Comparison of ENCODE assay signal across 8 cellular contexts in genomic region chr16:15642557-15643452, GRCh38. TPM values are rescaled to one million over a fixed set of nuclear protein-coding genes. Genes with fewer than 3 reads are reported as not detected.
DNase-seq lines count a peak whose midpoint lies in the region; ATAC-seq, FAIRE-seq and TF ChIP-seq lines count a peak whose summit lies in the region.

A gene with protein sequence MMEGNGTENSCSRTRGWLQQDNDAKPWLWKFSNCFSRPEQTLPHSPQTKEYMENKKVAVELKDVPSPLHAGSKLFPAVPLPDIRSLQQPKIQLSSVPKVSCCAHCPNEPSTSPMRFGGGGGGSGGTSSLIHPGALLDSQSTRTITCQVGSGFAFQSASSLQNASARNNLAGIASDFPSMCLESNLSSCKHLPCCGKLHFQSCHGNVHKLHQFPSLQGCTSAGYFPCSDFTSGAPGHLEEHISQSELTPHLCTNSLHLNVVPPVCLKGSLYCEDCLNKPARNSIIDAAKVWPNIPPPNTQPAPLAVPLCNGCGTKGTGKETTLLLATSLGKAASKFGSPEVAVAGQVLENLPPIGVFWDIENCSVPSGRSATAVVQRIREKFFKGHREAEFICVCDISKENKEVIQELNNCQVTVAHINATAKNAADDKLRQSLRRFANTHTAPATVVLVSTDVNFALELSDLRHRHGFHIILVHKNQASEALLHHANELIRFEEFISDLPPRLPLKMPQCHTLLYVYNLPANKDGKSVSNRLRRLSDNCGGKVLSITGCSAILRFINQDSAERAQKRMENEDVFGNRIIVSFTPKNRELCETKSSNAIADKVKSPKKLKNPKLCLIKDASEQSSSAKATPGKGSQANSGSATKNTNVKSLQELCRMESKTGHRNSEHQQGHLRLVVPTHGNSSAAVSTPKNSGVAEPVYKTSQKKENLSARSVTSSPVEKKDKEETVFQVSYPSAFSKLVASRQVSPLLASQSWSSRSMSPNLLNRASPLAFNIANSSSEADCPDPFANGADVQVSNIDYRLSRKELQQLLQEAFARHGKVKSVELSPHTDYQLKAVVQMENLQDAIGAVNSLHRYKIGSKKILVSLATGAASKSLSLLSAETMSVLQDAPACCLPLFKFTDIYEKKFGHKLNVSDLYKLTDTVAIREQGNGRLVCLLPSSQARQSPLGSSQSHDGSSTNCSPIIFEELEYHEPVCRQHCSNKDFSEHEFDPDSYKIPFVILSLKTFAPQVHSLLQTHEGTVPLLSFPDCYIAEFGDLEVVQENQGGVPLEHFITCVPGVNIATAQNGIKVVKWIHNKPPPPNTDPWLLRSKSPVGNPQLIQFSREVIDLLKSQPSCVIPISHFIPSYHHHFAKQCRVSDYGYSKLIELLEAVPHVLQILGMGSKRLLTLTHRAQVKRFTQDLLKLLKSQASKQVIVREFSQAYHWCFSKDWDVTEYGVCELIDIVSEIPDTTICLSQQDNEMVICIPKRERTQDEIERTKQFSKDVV (N-terminal part only) (minus strand): TSS chr16:15643154. CDS start chr16:15639233, 3,921 bp downstream.

- H3K9me3 ChIP-seq in adrenal gland (replicated peaks in 1 of 3) (no peaks in the 10 kb centered on the region), heart left ventricle (no peaks in the 10 kb centered on the region), upper lobe of left lung (no peaks in the 10 kb centered on the region)

- H3K27ac ChIP-seq in adrenal gland = peak within 1 kb of the TSS; percentile 94 to 100 (median 98)
- H3K27ac ChIP-seq in heart left ventricle = peak within 1 kb of the TSS; percentile 97 to 100 (median 99)
- peak within 1 kb of the TSS; percentile 96 to 99 (median 98) for H3K27ac ChIP-seq in upper lobe of left lung

- TF ChIP-seq EP300 in upper lobe of left lung (IDR thresholded peaks at IDR 0.05) = peak in 1 of 4 donors; percentile 76

- peaks cover 10 to 25% of the 10 kb centered on the region in 2 donors for H3K4me1 ChIP-seq in adrenal gland (replicated peaks in 1 of 2)
- H3K4me1 ChIP-seq in heart left ventricle = peaks cover 6 to 46% (median 20%) of the 10 kb centered on the region in 12 donors
- peaks cover 21 to 31% (median 26%) of the 10 kb centered on the region in 4 donors for H3K4me1 ChIP-seq in upper lobe of left lung

- intact Hi-C loops in adrenal gland (cut with DNase I) = no loop called here
- intact Hi-C loops in heart left ventricle (cut with DNase I) = loop anchor here in 6 of 10 donors (1.0 to 10.0 kb wide), 6 partner anchors 22 to 62 kb away; no protein-coding TSS in a partner anchor
- intact Hi-C loops in posterior vena cava (cut with DNase I) = no loop called here

- WGBS in adrenal gland, 4 donors = 0 to 1% (median 0%) methylated on average over 20 to 63 of the region's 63 CpGs
- 0% methylated on average over 39 to 63 of the region's 63 CpGs for WGBS in heart left ventricle, 4 donors
- WGBS in upper lobe of left lung, 2 donors = 0 to 2% methylated on average over 15 to 47 of the region's 63 CpGs

- ATAC-seq in HG02870 (IDR thresholded peaks at IDR 0.05; ENCODE audit: unreplicated experiment) (peak; percentile 46), heart left ventricle (peak; percentile 94 to 99 (median 99)), upper lobe of left lung (ENCODE audit: low FRiP score in 2 of 2) (peak; percentile 99)

- H3K27me3 ChIP-seq in adrenal gland (no peaks in the 10 kb centered on the region), heart left ventricle (no peaks in the 10 kb centered on the region), upper lobe of left lung (no peaks in the 10 kb centered on the region)

- FAIRE-seq in GM12891 (lab: Jason Lieb, UNC) = peak; percentile 92

- peak; percentile 53 for DNase-seq in GM12891 (ENCODE audit: insufficient read length, low spot score)
- peak; percentile 91 for DNase-seq in NCI-H146 treated with DMSO at 0.1 percent for 48 hours (lab: John Stamatoyannopoulos, UW; ENCODE audit: unreplicated experiment)
- DNase-seq in T-helper 1 cell = peak; percentile 97 to 100 (median 100)
- peak; percentile 97 to 99 (median 99) for DNase-seq in adrenal gland
- DNase-seq in heart left ventricle = peak; percentile 99
- DNase-seq in posterior vena cava (ENCODE audit: low spot score) = peak; percentile 100
- DNase-seq in upper lobe of left lung = peak; percentile 96 to 100

- peak within 1 kb of the TSS; percentile 46 to 97 (median 74) for H3K4me3 ChIP-seq in adrenal gland
- H3K4me3 ChIP-seq in heart left ventricle = peak within 1 kb of the TSS; percentile 69 to 97 (median 82)
- H3K4me3 ChIP-seq in upper lobe of left lung = peak within 1 kb of the TSS; percentile 81 to 96 (median 94)

- TF ChIP-seq CTCF in adrenal gland (IDR thresholded peaks at IDR 0.05) (peak; percentile 6 to 41 (median 28)), heart left ventricle (IDR thresholded peaks at IDR 0.05) (peak in 9 of 12 donors; percentile 5 to 48 (median 20)), upper lobe of left lung (IDR thresholded peaks at IDR 0.05) (peak in 3 of 6 experiments; percentile 29 to 58 (median 46))

- TF ChIP-seq POLR2A in GM12891 (IDR thresholded peaks at IDR 0.05; ENCODE audit: low read depth, low read length) (peak; percentile 82), adrenal gland (IDR thresholded peaks at IDR 0.05) (peak; percentile 95 to 96), heart left ventricle (IDR thresholded peaks at IDR 0.05) (peak; percentile 67 to 95), upper lobe of left lung (IDR thresholded peaks at IDR 0.05) (peak; percentile 94 to 99 (median 97))

- peaks cover 0 to 15% of the 10 kb centered on the region in 2 donors for H3K36me3 ChIP-seq in adrenal gland (replicated peaks in 1 of 2)
- peaks cover 0 to 24% (median 16%) of the 10 kb centered on the region in 9 donors for H3K36me3 ChIP-seq in heart left ventricle
- peaks cover 10 to 16% (median 12%) of the 10 kb centered on the region in 4 donors for H3K36me3 ChIP-seq in upper lobe of left lung

TF ChIP-seq in GM12891, 5 proteins besides CTCF, POLR2A, EP300 and RAD21:
- TF ChIP-seq SPI1 (IDR thresholded peaks at IDR 0.05; ENCODE audit: low read depth, low read length) (peak; percentile 50; the same call in 1 of the 2 replicates), TAF1 (IDR thresholded peaks at IDR 0.05; ENCODE audit: low read depth, low read length) (peak; percentile 69; the same call in 1 of the 2 replicates), POU2F2 (IDR thresholded peaks at IDR 0.05; ENCODE audit: low read depth, low read length) (peak; percentile 73), PAX5 (IDR thresholded peaks at IDR 0.05; ENCODE audit: insufficient read depth, low read length, severe bottlenecking) (no peak), POLR2AphosphoS5 (IDR thresholded peaks at IDR 0.05; ENCODE audit: low read depth, low read length) (peak; percentile 88)

RNA-seq across cellular contexts. Expression of the gene that starts here (rescaled TPM):
- polyA plus RNA-seq in GM12891 (2012; ENCODE audit: low read depth, missing spikeins) = 9.9 TPM
- total RNA-seq in adrenal gland (10 to 100 TPM; 29.6 to 77.9 (median 38.4) TPM), heart left ventricle (10 to 100 TPM; 24.1 to 61.3 (median 43.1) TPM), posterior vena cava (10 to 100 TPM; 58.3 to 60.6 TPM), upper lobe of left lung (10 to 100 TPM; 27.2 to 94.3 (median 71.3) TPM)
- polyA plus RNA-seq in adrenal gland (10 to 100 TPM; 13.2 to 32.6 (median 21.5) TPM), heart left ventricle (10 to 100 TPM; 11.4 to 17.5 TPM)

Comparison
In these comparisons a context has a peak if more than half of its experiments do, and no peak if none do; other contexts are left out.
1. Peak in every context shown above with its lines: DNase-seq, ATAC-seq, H3K4me3 ChIP-seq and H3K27ac ChIP-seq.
2. ATAC-seq: peak in every context shown above with its lines; median percentile 99 in heart left ventricle; 99 in upper lobe of left lung; 46 in HG02870.
3. intact Hi-C loops: an anchor here in heart left ventricle (1.0 to 10.0 kb wide); none called in adrenal gland and posterior vena cava.